Comparison of ENCODE assay signal across 23 cellular contexts in the genomic region with DNA sequence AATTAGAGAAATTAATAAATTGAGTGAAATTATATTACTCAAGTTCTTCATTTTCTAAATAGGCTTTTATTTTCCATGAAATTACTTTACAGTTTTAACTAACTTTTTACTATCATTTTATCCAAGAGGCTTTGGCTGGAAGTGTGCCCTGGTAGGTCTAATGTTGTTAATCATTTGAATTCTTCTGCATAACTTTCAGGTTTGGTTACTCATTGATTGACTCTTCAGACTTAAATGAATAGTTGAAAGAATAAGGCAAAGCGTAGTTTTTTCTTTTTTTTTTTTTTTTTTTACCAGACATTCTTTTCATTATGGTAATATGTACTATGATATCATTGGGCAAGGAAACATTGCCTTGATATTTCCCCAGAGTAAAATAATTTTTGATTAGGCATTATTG.
"Had no signal": no experiment of that assay in that cellular context is flagged by ENCODE, and none has a peak within 500 bp of the region (broad histone marks: within the 10 kb centered on the region; RNA-seq: fewer than 3 reads in every experiment).

No MANE protein-coding gene starts in this region.

- ATAC-seq: esophagus mucosa, gastrocnemius medialis, heart right ventricle, left cardiac atrium, left lung, left ventricle myocardium superior, lower lobe of right lung, mucosa of descending colon had no signal

- DNase-seq: dermis blood vessel endothelial cell; dorsolateral prefrontal cortex; effector CD4-positive, alpha-beta T cell; effector memory CD4-positive, alpha-beta T cell; erythroblast; esophagus squamous epithelium; foreskin fibroblast; foreskin melanocyte; gastrocnemius medialis; glutamatergic neuron; head of caudate nucleus; heart right ventricle; hippocampal formation; kidney glomerular epithelial cell; left cardiac atrium; left lung; left ventricle myocardium superior; lower lobe of right lung; mesenchymal stem cell; mucosa of descending colon; naive B cell had no signal

- H3K4me3 ChIP-seq: coronary artery, dorsolateral prefrontal cortex, esophagus squamous epithelium, gastrocnemius medialis, heart right ventricle, left lung, lower lobe of right lung, mucosa of descending colon had no signal
